In genomic region chr5:75002271-75002670, GRCh38 we compare ENCODE assay signal across 1 cellular context.
TF ChIP-seq lines count a peak whose summit lies in the region.

No MANE protein-coding gene starts in this region.

TF ChIP-seq in HepG2, 621 proteins besides CTCF, POLR2A, EP300 and RAD21 (continued from another document):
- TF ChIP-seq RARA (CRISPR knock-in tag; IDR thresholded peaks at IDR 0.05) (0 out of 2 replicates have a peak, but pooled peaks have one; percentile 3), SATB2 (CRISPR knock-in tag; IDR thresholded peaks at IDR 0.05) (no peak), ZMYM2 (CRISPR knock-in tag; IDR thresholded peaks at IDR 0.05) (0 out of 2 replicates have a peak, but pooled peaks have one; percentile 41), HOMEZ (CRISPR knock-in tag; IDR thresholded peaks at IDR 0.05; ENCODE audit: low read depth) (0 out of 2 replicates have a peak, but pooled peaks have one; percentile 28), ZNF557 (CRISPR knock-in tag; IDR thresholded peaks at IDR 0.05) (no peak), GATAD1 (CRISPR knock-in tag; IDR thresholded peaks at IDR 0.05) (no peak), ZNF644 (CRISPR knock-in tag; IDR thresholded peaks at IDR 0.05; ENCODE audit: low read depth) (peak; percentile 25; the same call in 1 of the 2 replicates), ZSCAN22 (CRISPR knock-in tag; IDR thresholded peaks at IDR 0.05) (no peak), PTBP1 (IDR thresholded peaks at IDR 0.05; ENCODE audit: low read depth, low read length, poor library complexity, severe bottlenecking) (no peak), ZNF839 (CRISPR knock-in tag; IDR thresholded peaks at IDR 0.05; ENCODE audit: borderline replicate concordance) (no peak), SRSF1 (optimal IDR thresholded peaks at IDR 0.05; ENCODE audit: low read depth, low read length) (no peak), HNF4A (CRISPR knock-in tag; IDR thresholded peaks at IDR 0.05) (peak; percentile 61), ATF7 (IDR thresholded peaks at IDR 0.05) (no peak), ATF7 (CRISPR knock-in tag; IDR thresholded peaks at IDR 0.05) (no peak), ZXDC (CRISPR knock-in tag; IDR thresholded peaks at IDR 0.05) (no peak), MAFG (CRISPR knock-in tag; IDR thresholded peaks at IDR 0.05) (no peak), GATAD2A (CRISPR knock-in tag; IDR thresholded peaks at IDR 0.05) (peak; percentile 11; the same call in 1 of the 2 replicates), ZNF232 (CRISPR knock-in tag; IDR thresholded peaks at IDR 0.05; ENCODE audit: borderline replicate concordance) (no peak), GABPA (IDR thresholded peaks at IDR 0.05; ENCODE audit: low read depth, low read length) (no peak), GABPA (CRISPR knock-in tag; IDR thresholded peaks at IDR 0.05; ENCODE audit: low read depth) (0 out of 2 replicates have a peak, but pooled peaks have one; percentile 24)
- TF ChIP-seq, protein P1, sequence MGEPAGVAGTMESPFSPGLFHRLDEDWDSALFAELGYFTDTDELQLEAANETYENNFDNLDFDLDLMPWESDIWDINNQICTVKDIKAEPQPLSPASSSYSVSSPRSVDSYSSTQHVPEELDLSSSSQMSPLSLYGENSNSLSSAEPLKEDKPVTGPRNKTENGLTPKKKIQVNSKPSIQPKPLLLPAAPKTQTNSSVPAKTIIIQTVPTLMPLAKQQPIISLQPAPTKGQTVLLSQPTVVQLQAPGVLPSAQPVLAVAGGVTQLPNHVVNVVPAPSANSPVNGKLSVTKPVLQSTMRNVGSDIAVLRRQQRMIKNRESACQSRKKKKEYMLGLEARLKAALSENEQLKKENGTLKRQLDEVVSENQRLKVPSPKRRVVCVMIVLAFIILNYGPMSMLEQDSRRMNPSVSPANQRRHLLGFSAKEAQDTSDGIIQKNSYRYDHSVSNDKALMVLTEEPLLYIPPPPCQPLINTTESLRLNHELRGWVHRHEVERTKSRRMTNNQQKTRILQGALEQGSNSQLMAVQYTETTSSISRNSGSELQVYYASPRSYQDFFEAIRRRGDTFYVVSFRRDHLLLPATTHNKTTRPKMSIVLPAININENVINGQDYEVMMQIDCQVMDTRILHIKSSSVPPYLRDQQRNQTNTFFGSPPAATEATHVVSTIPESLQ (CRISPR knock-in tag; conservative IDR thresholded peaks at IDR 0.05) = no peak
- TF ChIP-seq, protein P2, sequence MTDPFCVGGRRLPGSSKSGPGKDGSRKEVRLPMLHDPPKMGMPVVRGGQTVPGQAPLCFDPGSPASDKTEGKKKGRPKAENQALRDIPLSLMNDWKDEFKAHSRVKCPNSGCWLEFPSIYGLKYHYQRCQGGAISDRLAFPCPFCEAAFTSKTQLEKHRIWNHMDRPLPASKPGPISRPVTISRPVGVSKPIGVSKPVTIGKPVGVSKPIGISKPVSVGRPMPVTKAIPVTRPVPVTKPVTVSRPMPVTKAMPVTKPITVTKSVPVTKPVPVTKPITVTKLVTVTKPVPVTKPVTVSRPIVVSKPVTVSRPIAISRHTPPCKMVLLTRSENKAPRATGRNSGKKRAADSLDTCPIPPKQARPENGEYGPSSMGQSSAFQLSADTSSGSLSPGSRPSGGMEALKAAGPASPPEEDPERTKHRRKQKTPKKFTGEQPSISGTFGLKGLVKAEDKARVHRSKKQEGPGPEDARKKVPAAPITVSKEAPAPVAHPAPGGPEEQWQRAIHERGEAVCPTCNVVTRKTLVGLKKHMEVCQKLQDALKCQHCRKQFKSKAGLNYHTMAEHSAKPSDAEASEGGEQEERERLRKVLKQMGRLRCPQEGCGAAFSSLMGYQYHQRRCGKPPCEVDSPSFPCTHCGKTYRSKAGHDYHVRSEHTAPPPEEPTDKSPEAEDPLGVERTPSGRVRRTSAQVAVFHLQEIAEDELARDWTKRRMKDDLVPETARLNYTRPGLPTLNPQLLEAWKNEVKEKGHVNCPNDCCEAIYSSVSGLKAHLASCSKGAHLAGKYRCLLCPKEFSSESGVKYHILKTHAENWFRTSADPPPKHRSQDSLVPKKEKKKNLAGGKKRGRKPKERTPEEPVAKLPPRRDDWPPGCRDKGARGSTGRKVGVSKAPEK (CRISPR knock-in tag; IDR thresholded peaks at IDR 0.05; ENCODE audit: borderline replicate concordance) = no peak
- TF ChIP-seq, protein P3, sequence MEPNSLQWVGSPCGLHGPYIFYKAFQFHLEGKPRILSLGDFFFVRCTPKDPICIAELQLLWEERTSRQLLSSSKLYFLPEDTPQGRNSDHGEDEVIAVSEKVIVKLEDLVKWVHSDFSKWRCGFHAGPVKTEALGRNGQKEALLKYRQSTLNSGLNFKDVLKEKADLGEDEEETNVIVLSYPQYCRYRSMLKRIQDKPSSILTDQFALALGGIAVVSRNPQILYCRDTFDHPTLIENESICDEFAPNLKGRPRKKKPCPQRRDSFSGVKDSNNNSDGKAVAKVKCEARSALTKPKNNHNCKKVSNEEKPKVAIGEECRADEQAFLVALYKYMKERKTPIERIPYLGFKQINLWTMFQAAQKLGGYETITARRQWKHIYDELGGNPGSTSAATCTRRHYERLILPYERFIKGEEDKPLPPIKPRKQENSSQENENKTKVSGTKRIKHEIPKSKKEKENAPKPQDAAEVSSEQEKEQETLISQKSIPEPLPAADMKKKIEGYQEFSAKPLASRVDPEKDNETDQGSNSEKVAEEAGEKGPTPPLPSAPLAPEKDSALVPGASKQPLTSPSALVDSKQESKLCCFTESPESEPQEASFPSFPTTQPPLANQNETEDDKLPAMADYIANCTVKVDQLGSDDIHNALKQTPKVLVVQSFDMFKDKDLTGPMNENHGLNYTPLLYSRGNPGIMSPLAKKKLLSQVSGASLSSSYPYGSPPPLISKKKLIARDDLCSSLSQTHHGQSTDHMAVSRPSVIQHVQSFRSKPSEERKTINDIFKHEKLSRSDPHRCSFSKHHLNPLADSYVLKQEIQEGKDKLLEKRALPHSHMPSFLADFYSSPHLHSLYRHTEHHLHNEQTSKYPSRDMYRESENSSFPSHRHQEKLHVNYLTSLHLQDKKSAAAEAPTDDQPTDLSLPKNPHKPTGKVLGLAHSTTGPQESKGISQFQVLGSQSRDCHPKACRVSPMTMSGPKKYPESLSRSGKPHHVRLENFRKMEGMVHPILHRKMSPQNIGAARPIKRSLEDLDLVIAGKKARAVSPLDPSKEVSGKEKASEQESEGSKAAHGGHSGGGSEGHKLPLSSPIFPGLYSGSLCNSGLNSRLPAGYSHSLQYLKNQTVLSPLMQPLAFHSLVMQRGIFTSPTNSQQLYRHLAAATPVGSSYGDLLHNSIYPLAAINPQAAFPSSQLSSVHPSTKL (CRISPR knock-in tag; IDR thresholded peaks at IDR 0.05) = peak; percentile 32; the same call in 1 of the 2 replicates
